8 cellular contexts compared by ENCODE assay signal in genomic region chr5:149371296-149371962, GRCh38. TPM values are rescaled to one million over a fixed set of nuclear protein-coding genes. Genes with fewer than 3 reads are reported as not detected.
DNase-seq lines count a peak whose midpoint lies in the region; ATAC-seq, FAIRE-seq and TF ChIP-seq lines count a peak whose summit lies in the region.

No MANE protein-coding gene starts in this region.

- H3K9me3 ChIP-seq in parathyroid adenoma (ENCODE audit: control insufficient read depth, low read length) = no peaks in the 10 kb centered on the region

- H3K4me3 ChIP-seq in fibroblast of villous mesenchyme (ENCODE audit: low read depth, low read length) (no peak overlapping the region), parathyroid adenoma (ENCODE audit: low read depth, low read length) (no peak overlapping the region)

- DNase-seq in DMS 273 treated with DMSO at 0.1 percent for 48 hours (lab: John Stamatoyannopoulos, UW) = peak; percentile 8
- peak in 50 of 76 experiments; percentile 7 to 71 (median 40) for DNase-seq in HUDEP-2 (lab: John Stamatoyannopoulos, UW; ENCODE audit: unreplicated experiment in 76 of 76)
- peak; percentile 44 for DNase-seq in RCC 7860 (ENCODE audit: low spot score)
- DNase-seq in activated T-helper 1 cell treated with Interleukin-2 at 50 U/mL for 16 hours (ENCODE audit: low read depth) = peak; percentile 49
- DNase-seq in fibroblast of villous mesenchyme (ENCODE audit: low read depth) = peak; percentile 54
- peak; percentile 73 for DNase-seq in urothelium cell line (ENCODE audit: low spot score)

- H3K36me3 ChIP-seq in parathyroid adenoma (ENCODE audit: control insufficient read depth, insufficient read depth, low read length) = no peaks in the 10 kb centered on the region

- peak overlapping the region; percentile 48 for H3K27ac ChIP-seq in parathyroid adenoma

- no peak overlapping the region for H3K9ac ChIP-seq in parathyroid adenoma

- no peak overlapping the region for H3K4me2 ChIP-seq in parathyroid adenoma (ENCODE audit: low read length)

- H3K79me2 ChIP-seq in parathyroid adenoma = no peaks in the 10 kb centered on the region

- peak overlapping the region; percentile 63 for H2AFZ ChIP-seq in parathyroid adenoma

- TF ChIP-seq CTCF in fibroblast of villous mesenchyme (IDR thresholded peaks at IDR 0.05; ENCODE audit: insufficient read depth, low read depth, low read length) = peak; percentile 85
- TF ChIP-seq CTCF in parathyroid adenoma (IDR thresholded peaks at IDR 0.05) = peak; percentile 80

- peak; percentile 79 for ATAC-seq in GM21423 (IDR thresholded peaks at IDR 0.05; ENCODE audit: unreplicated experiment)

- H3K4me1 ChIP-seq in parathyroid adenoma = peaks cover 13% of the 10 kb centered on the region

- FAIRE-seq in RCC 7860 (lab: Jason Lieb, UNC) (no peak), urothelium cell line (lab: Jason Lieb, UNC) (no peak)

- H3K27me3 ChIP-seq in parathyroid adenoma (ENCODE audit: control insufficient read depth, insufficient read depth, low read length) = no peaks in the 10 kb centered on the region

RNA-seq across cellular contexts. Expression of gene IL17B, which starts 7.7 kb away (rescaled TPM):
- total RNA-seq in fibroblast of villous mesenchyme = 1.3 TPM in 1 of 2 replicates, not detected in the other

RNA-seq across cellular contexts. Expression of gene PCYOX1L, which starts 13.6 kb away (rescaled TPM):
- 6.4 and 11.7 TPM in 2 replicates for total RNA-seq in fibroblast of villous mesenchyme

RNA-seq across cellular contexts. Expression of gene GRPEL2, which starts 26.1 kb away (rescaled TPM):
- 27.6 and 28.7 TPM in 2 replicates for total RNA-seq in fibroblast of villous mesenchyme

Comparison
In these comparisons a context has a peak if more than half of its experiments do, and no peak if none do; other contexts are left out.
1. DNase-seq: peak in every context shown above with its lines; median percentile 73 in urothelium cell line; 54 in fibroblast of villous mesenchyme; 49 in activated T-helper 1 cell treated with Interleukin-2 at 50 U/mL for 16 hours; 44 in RCC 7860; 40 in HUDEP-2; 8 in DMS 273 treated with DMSO at 0.1 percent for 48 hours.